ENCODE assay signal across 7 cellular contexts in the genomic region with DNA sequence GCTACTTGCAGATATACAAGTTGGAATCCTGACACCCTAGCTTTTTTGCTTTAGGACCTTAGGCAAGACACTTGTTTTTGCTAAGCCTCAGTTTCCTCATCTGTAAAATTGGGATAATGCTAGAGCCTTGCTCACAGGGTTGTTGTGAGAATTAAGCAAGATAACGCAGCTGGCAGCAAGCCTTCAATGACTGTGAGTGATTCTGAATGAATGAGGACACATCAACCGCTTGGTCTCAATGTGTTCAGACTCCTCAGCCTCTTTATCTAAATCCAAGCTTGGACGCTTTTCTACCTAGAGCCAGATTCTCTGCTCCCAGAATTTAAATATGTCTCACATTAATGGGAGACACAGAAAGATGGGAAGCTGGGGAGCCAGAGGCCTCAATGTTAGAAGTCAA.
"Had no signal": no experiment of that assay in that cellular context is flagged by ENCODE, and none has a peak within 500 bp of the region (broad histone marks: within the 10 kb centered on the region; RNA-seq: fewer than 3 reads in every experiment).

No MANE protein-coding gene starts in this region.

- H3K27ac Mint-ChIP-seq: GM23338, H9, HFFc6 had no signal

- H3K9me3 Mint-ChIP-seq: GM23338, H9, HFFc6 had no signal

- H3K4me3 Mint-ChIP-seq: GM23338, H9, HFFc6 had no signal

- DNase-seq: H9, HCEC 1CT, HFFc6, IMR-90, KG1 had no signal

- ATAC-seq: GM23338, K562 had no signal
